ENCODE assay signal across 25 cellular contexts in genomic region chr2:121868652-121869051, GRCh38.
"Had no signal": no experiment of that assay in that cellular context is flagged by ENCODE, and none has a peak within 500 bp of the region (broad histone marks: within the 10 kb centered on the region; RNA-seq: fewer than 3 reads in every experiment).

No MANE protein-coding gene starts in this region.

- H3K4me1 Mint-ChIP-seq: immature natural killer cell; naive B cell; stimulated activated naive B cell treated with anti-CD40 and anti-IgM and Interleukin-4, amounts not matched to agents 10 μg/mL and 1 μg/mL and 100 μg/mL, for 72 hours had no signal

- H3K9me3 ChIP-seq: adrenal gland, ascending aorta, lower lobe of right lung, sigmoid colon, transverse colon had no signal

- H3K4me2 ChIP-seq: smooth muscle cell had no signal

- ATAC-seq: left lobe of liver; lower lobe of right lung; stimulated activated naive B cell treated with anti-CD40 and anti-IgM and Interleukin-4, amounts not matched to agents 10 μg/mL and 1 μg/mL and 100 μg/mL, for 72 hours had no signal

- H3K27ac Mint-ChIP-seq: activated naive CD8-positive, alpha-beta T cell; dendritic cell treated with granulocyte-macrophage colony-stimulating factor and Interleukin-4, amounts not matched to agents 40 ng/mL and 50 ng/mL, for 4 days; immature natural killer cell; naive B cell; stimulated activated naive B cell treated with anti-CD40 and anti-IgM and Interleukin-4, amounts not matched to agents 10 μg/mL and 1 μg/mL and 100 μg/mL, for 72 hours; WTC11 had no signal

- H3K27me3 ChIP-seq: adrenal gland, ascending aorta, brain microvascular endothelial cell, sigmoid colon, transverse colon had no signal

- H3K36me3 Mint-ChIP-seq: activated naive CD8-positive, alpha-beta T cell; stimulated activated naive B cell treated with anti-CD40 and anti-IgM and Interleukin-4, amounts not matched to agents 10 μg/mL and 1 μg/mL and 100 μg/mL, for 72 hours had no signal

- H3K27me3 Mint-ChIP-seq: dendritic cell treated with granulocyte-macrophage colony-stimulating factor and Interleukin-4, amounts not matched to agents 40 ng/mL and 50 ng/mL, for 4 days had no signal

- H3K4me1 ChIP-seq: adrenal gland, ascending aorta, lower lobe of right lung, sigmoid colon, transverse colon had no signal

- H3K36me3 ChIP-seq: adrenal gland, ascending aorta, brain microvascular endothelial cell, lower lobe of right lung, sigmoid colon, transverse colon had no signal

- H3K4me3 ChIP-seq: adrenal gland, ascending aorta, lower lobe of right lung, sigmoid colon, smooth muscle cell, transverse colon had no signal

- H3K27ac ChIP-seq: adrenal gland, ascending aorta, brain microvascular endothelial cell, lower lobe of right lung, sigmoid colon, transverse colon had no signal

- H3K4me3 Mint-ChIP-seq: activated naive CD8-positive, alpha-beta T cell; dendritic cell treated with granulocyte-macrophage colony-stimulating factor and Interleukin-4, amounts not matched to agents 40 ng/mL and 50 ng/mL, for 4 days; immature natural killer cell; naive B cell; stimulated activated naive B cell treated with anti-CD40 and anti-IgM and Interleukin-4, amounts not matched to agents 10 μg/mL and 1 μg/mL and 100 μg/mL, for 72 hours; WTC11 had no signal

- DNase-seq: activated gamma-delta T cell treated with Interleukin-2 at 50 U/mL for 16 hours; activated T-cell treated with anti-CD3 and anti-CD28 coated beads, Interleukin-2, amount 50 U/mL, for 1 hour; adrenal gland; brain microvascular endothelial cell; caudate nucleus; effector CD4-positive, alpha-beta T cell; erythroblast; foreskin fibroblast; immature natural killer cell; lower lobe of right lung; mesendoderm; naive B cell; occipital lobe; posterior cingulate gyrus; sigmoid colon; stimulated activated CD4-positive, alpha-beta T cell treated with anti-CD3 and anti-CD28 coated beads, Interleukin-2, amount 100 ng/mL, for 48 hours; stimulated activated CD8-positive, alpha-beta memory T cell treated with anti-CD3 and anti-CD28 coated beads, Interleukin-4, amount 100 ng/mL, for 48 hours; stimulated activated naive B cell treated with anti-CD40 and anti-IgM and Interleukin-4, amounts not matched to agents 10 μg/mL and 1 μg/mL and 100 μg/mL, for 72 hours; transverse colon had no signal
